1 cellular context compared by ENCODE assay signal in genomic region chr1:153783233-153784190, GRCh38.
TF ChIP-seq lines count a peak whose summit lies in the region.

No MANE protein-coding gene starts in this region.

TF ChIP-seq in HCT116, 20 proteins besides CTCF, POLR2A, EP300 and RAD21 (continued from another document):
- TF ChIP-seq SIN3A (IDR thresholded peaks at IDR 0.05; ENCODE audit: low read depth) (peak; percentile 54), CEBPB (IDR thresholded peaks at IDR 0.05; ENCODE audit: low read depth) (no peak), JUND (IDR thresholded peaks at IDR 0.05) (no peak), ATF3 (IDR thresholded peaks at IDR 0.05) (no peak), YY1 (IDR thresholded peaks at IDR 0.05; ENCODE audit: extremely low read depth, insufficient replicate concordance, low read depth, low read length) (peak; percentile 22), ZNF274 (IDR thresholded peaks at IDR 0.05; ENCODE audit: low read depth, low read length) (no peak), FOSL1 (IDR thresholded peaks at IDR 0.05; ENCODE audit: low read depth) (no peak)
